Comparison of ENCODE assay signal across 1 cellular context in the genomic region with DNA sequence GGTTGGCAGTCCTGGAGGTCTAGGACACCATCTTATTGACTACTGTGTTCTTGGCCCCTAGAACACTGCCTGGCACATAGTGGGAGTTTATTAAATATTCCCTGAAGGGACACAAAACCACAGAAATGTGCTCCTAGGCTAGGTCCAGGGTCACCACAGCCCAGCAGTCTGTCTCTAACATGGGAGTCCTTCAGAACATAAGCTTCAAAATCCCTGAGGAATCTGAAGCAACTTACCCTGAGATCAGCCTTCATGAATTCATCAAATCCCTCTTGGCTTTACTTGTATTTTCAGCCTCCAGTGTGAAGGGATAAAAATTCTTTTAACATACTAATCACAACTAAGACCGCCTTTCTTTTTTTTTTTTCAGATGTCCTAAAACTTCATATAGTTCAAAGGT.
TF ChIP-seq lines count a peak whose summit lies in the region.

No MANE protein-coding gene starts in this region.

TF ChIP-seq in HCT116, 20 proteins besides CTCF, POLR2A, EP300 and RAD21 (continued from another document):
- TF ChIP-seq EZH2 (IDR thresholded peaks at IDR 0.05), result no peak
- no peak for TF ChIP-seq REST (IDR thresholded peaks at IDR 0.05; ENCODE audit: low read depth)
- TF ChIP-seq JUND (IDR thresholded peaks at IDR 0.05), result no peak
- TF ChIP-seq, protein P1, sequence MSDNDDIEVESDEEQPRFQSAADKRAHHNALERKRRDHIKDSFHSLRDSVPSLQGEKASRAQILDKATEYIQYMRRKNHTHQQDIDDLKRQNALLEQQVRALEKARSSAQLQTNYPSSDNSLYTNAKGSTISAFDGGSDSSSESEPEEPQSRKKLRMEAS (IDR thresholded peaks at IDR 0.05), result no peak
- no peak for TF ChIP-seq POLR2AphosphoS5 (IDR thresholded peaks at IDR 0.05; ENCODE audit: low read depth, low read length)
- no peak for TF ChIP-seq EGR1 (IDR thresholded peaks at IDR 0.05; ENCODE audit: low read depth)
